21 cellular contexts compared by ENCODE assay signal in the genomic region with DNA sequence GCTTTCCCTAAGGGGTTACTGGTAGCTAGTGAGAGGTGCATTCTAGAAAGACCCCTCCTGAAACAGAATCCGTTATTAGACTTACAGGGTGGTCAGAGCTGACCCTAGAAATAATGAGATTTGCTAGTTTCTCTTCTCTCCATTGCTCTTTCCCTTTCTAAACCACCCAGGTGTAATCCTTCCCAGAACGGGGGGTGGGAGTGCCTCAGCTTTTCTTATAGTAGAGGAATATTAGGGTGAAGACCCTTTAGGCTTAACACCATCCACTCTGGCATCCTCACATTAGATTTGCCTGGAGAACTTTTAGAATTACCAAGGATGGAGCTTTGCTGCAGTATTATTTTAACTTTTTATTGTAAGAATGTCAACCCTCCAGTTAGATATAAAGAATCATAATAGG. TPM values are rescaled to one million over a fixed set of nuclear protein-coding genes. Genes with fewer than 3 reads are reported as not detected.
A peak's percentile ranks its signal among the peaks of the same experiment; 100 is the strongest.
DNase-seq lines count a peak whose midpoint lies in the region; ATAC-seq and TF ChIP-seq lines count a peak whose summit lies in the region.
"Had no signal": no experiment of that assay in that cellular context is flagged by ENCODE, and none has a peak within 500 bp of the region (broad histone marks: within the 10 kb centered on the region; RNA-seq: fewer than 3 reads in every experiment).

No MANE protein-coding gene starts in this region.

- H3K4me3 ChIP-seq in coronary artery (no peak overlapping the region), esophagus muscularis mucosa (no peak overlapping the region)
- H3K4me3 ChIP-seq: A549, BLaER1, GM23248 had no signal

- peaks cover 0 to 8% (median 0%) of the 10 kb centered on the region in 4 donors for H3K27me3 ChIP-seq in esophagus muscularis mucosa
- H3K27me3 ChIP-seq: BLaER1 had no signal

- no peak for TF ChIP-seq CTCF in coronary artery (IDR thresholded peaks at IDR 0.05)
- TF ChIP-seq CTCF in esophagus muscularis mucosa (IDR thresholded peaks at IDR 0.05), result no peak
- no peak for TF ChIP-seq CTCF in progenitor cell of endocrine pancreas (IDR thresholded peaks at IDR 0.05; ENCODE audit: unreplicated experiment)
- no peak for TF ChIP-seq CTCF in omental fat pad (IDR thresholded peaks at IDR 0.05)

- no peaks in the 10 kb centered on the region for H3K9me3 ChIP-seq in esophagus muscularis mucosa
- H3K9me3 ChIP-seq: A549, BLaER1, Caco-2 had no signal

- H3K27me3 Mint-ChIP-seq in progenitor cell of endocrine pancreas, result no peaks in the 10 kb centered on the region
- H3K27me3 Mint-ChIP-seq in stimulated activated naive CD8-positive, alpha-beta T cell treated with anti-CD3 and anti-CD28 coated beads, Interleukin-15, amount 100 ng/mL, for 72 hours, result peaks cover 18% of the 10 kb centered on the region

- peaks cover 19% of the 10 kb centered on the region for H3K4me1 Mint-ChIP-seq in progenitor cell of endocrine pancreas (ENCODE audit: low read depth)
- no peaks in the 10 kb centered on the region for H3K4me1 Mint-ChIP-seq in stimulated activated naive CD8-positive, alpha-beta T cell treated with anti-CD3 and anti-CD28 coated beads, Interleukin-15, amount 100 ng/mL, for 72 hours
- H3K4me1 Mint-ChIP-seq: B cell; CD4-positive, CD25-positive, alpha-beta regulatory T cell had no signal

- H3K36me3 ChIP-seq in esophagus muscularis mucosa, result no peaks in the 10 kb centered on the region
- H3K36me3 ChIP-seq: BLaER1 had no signal

- peak overlapping the region; percentile 64 for H3K27ac Mint-ChIP-seq in progenitor cell of endocrine pancreas
- no peak overlapping the region for H3K27ac Mint-ChIP-seq in stimulated activated naive CD8-positive, alpha-beta T cell treated with anti-CD3 and anti-CD28 coated beads, Interleukin-15, amount 100 ng/mL, for 72 hours
- H3K27ac Mint-ChIP-seq: B cell; CD4-positive, CD25-positive, alpha-beta regulatory T cell; CD8-positive, alpha-beta T cell had no signal

- intact Hi-C loops in esophagus muscularis mucosa (cut with DNase I), result loop anchor here (2.0 to 5.0 kb wide), 2 partner anchors 181 to 414 kb away; a partner anchor contains a TSS

- H3K27ac ChIP-seq in coronary artery (no peak overlapping the region), esophagus muscularis mucosa (replicated peaks in 1 of 4) (no peak overlapping the region)
- H3K27ac ChIP-seq: A549, BLaER1, C4-2B, GM23248 had no signal

- H3K36me3 Mint-ChIP-seq in progenitor cell of endocrine pancreas (ENCODE audit: insufficient read depth), result peaks cover 2% of the 10 kb centered on the region
- H3K36me3 Mint-ChIP-seq: CD4-positive, CD25-positive, alpha-beta regulatory T cell; CD8-positive, alpha-beta T cell had no signal

- H3K4me1 ChIP-seq in esophagus muscularis mucosa, result peaks cover 0 to 12% (median 3%) of the 10 kb centered on the region in 4 donors
- H3K4me1 ChIP-seq: A549, Caco-2 had no signal

- no peaks in the 10 kb centered on the region for H3K9me3 Mint-ChIP-seq in progenitor cell of endocrine pancreas (ENCODE audit: low read depth)
- H3K9me3 Mint-ChIP-seq in stimulated activated naive CD8-positive, alpha-beta T cell treated with anti-CD3 and anti-CD28 coated beads, Interleukin-15, amount 100 ng/mL, for 72 hours, result no peaks in the 10 kb centered on the region
- H3K9me3 Mint-ChIP-seq: CD8-positive, alpha-beta T cell had no signal

- no peak for TF ChIP-seq EP300 in esophagus muscularis mucosa (IDR thresholded peaks at IDR 0.05)

- H3K4me3 Mint-ChIP-seq in progenitor cell of endocrine pancreas (ENCODE audit: low read depth), result no peak overlapping the region
- H3K4me3 Mint-ChIP-seq in stimulated activated naive CD8-positive, alpha-beta T cell treated with anti-CD3 and anti-CD28 coated beads, Interleukin-15, amount 100 ng/mL, for 72 hours, result no peak overlapping the region
- H3K4me3 Mint-ChIP-seq: B cell; CD4-positive, CD25-positive, alpha-beta regulatory T cell; CD8-positive, alpha-beta T cell had no signal

- WGBS in esophagus muscularis mucosa, result 64% methylated on average over 2 of the region's 2 CpGs

- no peak for TF ChIP-seq POLR2A in esophagus muscularis mucosa (IDR thresholded peaks at IDR 0.05; ENCODE audit: low read depth)

- DNase-seq in AG20443 (ENCODE audit: low spot score), result peak; percentile 4
- peak; percentile 45 for DNase-seq in coronary artery (ENCODE audit: low spot score)
- DNase-seq in esophagus muscularis mucosa (ENCODE audit: extremely low spot score), result peak; percentile 64
- no peak for DNase-seq in progenitor cell of endocrine pancreas (ENCODE audit: low spot score, unreplicated experiment)
- DNase-seq in stimulated activated naive CD8-positive, alpha-beta T cell treated with anti-CD3 and anti-CD28 coated beads, Interleukin-15, amount 100 ng/mL, for 72 hours, result no peak
- no peak for DNase-seq in omental fat pad (ENCODE audit: low spot score)
- no peak for DNase-seq in SHP77 treated with DMSO at 0.1 percent for 48 hours (lab: John Stamatoyannopoulos, UW)
- DNase-seq: 8988T; Caco-2; CD4-positive, CD25-positive, alpha-beta regulatory T cell; CD8-positive, alpha-beta T cell; DMS79 treated with DMSO at 0.1 percent for 48 hours; GF-D8; GM23248; H7; HCEC 1CT had no signal

- no peak for ATAC-seq in stimulated activated naive CD8-positive, alpha-beta T cell treated with anti-CD3 and anti-CD28 coated beads, Interleukin-15, amount 100 ng/mL, for 72 hours
- ATAC-seq in omental fat pad (ENCODE audit: low FRiP score), result no peak
- ATAC-seq: CD8-positive, alpha-beta T cell had no signal

RNA-seq across cellular contexts. Expression of a gene that starts 49.4 kb away (rescaled TPM):
- total RNA-seq in esophagus muscularis mucosa, result not detected
- 6.4 and 8.7 TPM in 2 replicates for total RNA-seq in progenitor cell of endocrine pancreas
- total RNA-seq in omental fat pad, result not detected
- total RNA-seq: B cell; CD4-positive, CD25-positive, alpha-beta regulatory T cell; CD8-positive, alpha-beta T cell; Daoy; GM23248 had no signal

Comparison
In these comparisons a context has a peak if more than half of its experiments do, and no peak if none do; other contexts are left out.
1. DNase-seq: peak in AG20443 (single experiment), coronary artery (single experiment) and esophagus muscularis mucosa (single experiment); none in progenitor cell of endocrine pancreas (single experiment), stimulated activated naive CD8-positive, alpha-beta T cell treated with anti-CD3 and anti-CD28 coated beads, Interleukin-15, amount 100 ng/mL, for 72 hours (0 of 2), omental fat pad (single experiment) and SHP77 treated with DMSO at 0.1 percent for 48 hours (single experiment).